Comparison of ENCODE assay signal across 29 cellular contexts in genomic region chr1:15669074-15669473, GRCh38.
"Had no signal": no experiment of that assay in that cellular context is flagged by ENCODE, and none has a peak within 500 bp of the region (broad histone marks: within the 10 kb centered on the region; RNA-seq: fewer than 3 reads in every experiment).

No MANE protein-coding gene starts in this region.

- DNase-seq: kidney glomerular epithelial cell; left cardiac atrium; left lung; lower lobe of right lung; mammary epithelial cell; mesenchymal stem cell; naive thymus-derived CD8-positive, alpha-beta T cell; nucleus accumbens; pancreas; posterior cingulate gyrus; retina; right cardiac atrium; sigmoid colon; small intestine; spleen; stimulated activated CD4-positive, alpha-beta T cell treated with anti-CD3 and anti-CD28 coated beads, Interleukin-4, amount 100 ng/mL, for 24 hours; stimulated activated naive CD4-positive, alpha-beta T cell; tibial artery; trophoblast cell; uterus had no signal

- H3K27ac Mint-ChIP-seq: nephron; stimulated activated effector memory CD8-positive, alpha-beta T cell treated with anti-CD3 and anti-CD28 coated beads, Interleukin-12 subunit alpha, Interleukin-12 subunit beta, amount 100 ng/mL, for 72 hours; stimulated activated naive CD8-positive, alpha-beta T cell treated with anti-CD3 and anti-CD28 coated beads, Interleukin-15, Interleukin-2, amounts not matched to agents 100 ng/mL and 50 ng/mL, for 24 hours had no signal

- H3K4me1 ChIP-seq: left lung, lower lobe of right lung, prostate gland, sigmoid colon, spleen, suprapubic skin, tibial artery, uterus had no signal

- H3K4me1 Mint-ChIP-seq: nephron; neural crest cell; stimulated activated effector memory CD8-positive, alpha-beta T cell treated with anti-CD3 and anti-CD28 coated beads, Interleukin-12 subunit alpha, Interleukin-12 subunit beta, amount 100 ng/mL, for 72 hours had no signal

- H3K27me3 ChIP-seq: hepatocyte, left lung, pancreas, sigmoid colon, spleen, suprapubic skin, tibial artery, uterus had no signal

- H3K27me3 Mint-ChIP-seq: naive thymus-derived CD8-positive, alpha-beta T cell; stimulated activated naive CD8-positive, alpha-beta T cell treated with anti-CD3 and anti-CD28 coated beads, Interleukin-15, Interleukin-2, amounts not matched to agents 100 ng/mL and 50 ng/mL, for 24 hours had no signal

- H3K4me2 ChIP-seq: hepatocyte had no signal

- H3K4me3 ChIP-seq: hepatocyte, left lung, lower lobe of right lung, pancreas, prostate gland, sigmoid colon, spleen, suprapubic skin, thoracic aorta, tibial artery, uterus had no signal

- H3K27ac ChIP-seq: hepatocyte, left lung, lower lobe of right lung, prostate gland, sigmoid colon, spleen, suprapubic skin, thoracic aorta, tibial artery, uterus had no signal

- ATAC-seq: left cardiac atrium; left lung; lower lobe of right lung; naive thymus-derived CD8-positive, alpha-beta T cell; right cardiac atrium; stimulated activated effector memory CD8-positive, alpha-beta T cell treated with anti-CD3 and anti-CD28 coated beads, Interleukin-12 subunit alpha, Interleukin-12 subunit beta, amount 100 ng/mL, for 72 hours had no signal

- H3K36me3 ChIP-seq: left lung, lower lobe of right lung, pancreas, prostate gland, sigmoid colon, uterus had no signal

- FAIRE-seq: keratinocyte, pancreas, small intestine had no signal

- H3K4me3 Mint-ChIP-seq: naive thymus-derived CD8-positive, alpha-beta T cell; nephron; neural crest cell; stimulated activated effector memory CD8-positive, alpha-beta T cell treated with anti-CD3 and anti-CD28 coated beads, Interleukin-12 subunit alpha, Interleukin-12 subunit beta, amount 100 ng/mL, for 72 hours; stimulated activated naive CD8-positive, alpha-beta T cell treated with anti-CD3 and anti-CD28 coated beads, Interleukin-15, Interleukin-2, amounts not matched to agents 100 ng/mL and 50 ng/mL, for 24 hours had no signal

- H2AFZ ChIP-seq: hepatocyte had no signal

- H3K9me3 Mint-ChIP-seq: naive thymus-derived CD8-positive, alpha-beta T cell; nephron; neural crest cell; stimulated activated effector memory CD8-positive, alpha-beta T cell treated with anti-CD3 and anti-CD28 coated beads, Interleukin-12 subunit alpha, Interleukin-12 subunit beta, amount 100 ng/mL, for 72 hours; stimulated activated naive CD8-positive, alpha-beta T cell treated with anti-CD3 and anti-CD28 coated beads, Interleukin-15, Interleukin-2, amounts not matched to agents 100 ng/mL and 50 ng/mL, for 24 hours had no signal

- H3K9me3 ChIP-seq: left lung, lower lobe of right lung, pancreas, prostate gland, sigmoid colon, spleen, suprapubic skin, thoracic aorta, tibial artery, uterus had no signal
